9 cellular contexts compared by ENCODE assay signal in the genomic region with DNA sequence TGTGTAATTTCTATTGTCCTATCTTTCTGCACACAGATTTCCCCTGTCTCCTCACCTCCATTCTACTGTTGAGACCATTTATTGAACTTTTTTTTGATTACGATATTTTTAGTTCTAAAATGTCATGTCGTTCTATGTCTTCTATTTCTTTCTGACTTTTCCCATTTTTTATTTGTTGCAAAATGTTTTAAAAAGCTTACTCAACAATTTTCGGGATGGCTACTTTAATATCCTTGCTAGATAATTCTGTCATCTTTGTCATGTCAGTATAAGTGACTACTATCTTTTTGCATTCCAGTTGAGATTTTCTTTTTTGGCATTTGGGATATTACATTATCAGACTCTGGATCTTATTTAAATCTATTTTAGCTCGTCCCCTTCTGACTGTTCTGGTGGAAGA.
"Had no signal": no experiment of that assay in that cellular context is flagged by ENCODE, and none has a peak within 500 bp of the region (broad histone marks: within the 10 kb centered on the region; RNA-seq: fewer than 3 reads in every experiment).

No MANE protein-coding gene starts in this region.

- H3K4me1 ChIP-seq: HAP-1 had no signal

- H3K9ac ChIP-seq: GM23248 had no signal

- H3K27me3 Mint-ChIP-seq: IgD-negative memory B cell had no signal

- ATAC-seq: HCT116 had no signal

- DNase-seq: GM23248, GOT3, H7, HFFc6, KG1 had no signal

- H3K36me3 ChIP-seq: HAP-1 had no signal

- H3K4me1 Mint-ChIP-seq: IgD-negative memory B cell had no signal

- H3K4me3 ChIP-seq: GM23248, HAP-1 had no signal

- H3K36me3 Mint-ChIP-seq: IgD-negative memory B cell had no signal

- H2AFZ ChIP-seq: GM23248 had no signal

- H3K27ac ChIP-seq: GM23248, HL-60 had no signal

- H3K27ac Mint-ChIP-seq: HFFc6, IgD-negative memory B cell had no signal

- H3K4me3 Mint-ChIP-seq: HFFc6, IgD-negative memory B cell had no signal

- H3K9me3 ChIP-seq: HAP-1 had no signal
